Comparison of ENCODE assay signal across 9 cellular contexts in genomic region chr3:158794936-158795518, GRCh38. TPM values are rescaled to one million over a fixed set of nuclear protein-coding genes. Genes with fewer than 3 reads are reported as not detected.
A peak's percentile ranks its signal among the peaks of the same experiment; 100 is the strongest.
DNase-seq lines count a peak whose midpoint lies in the region; ATAC-seq and TF ChIP-seq lines count a peak whose summit lies in the region.
"Had no signal": no experiment of that assay in that cellular context is flagged by ENCODE, and none has a peak within 500 bp of the region (broad histone marks: within the 10 kb centered on the region; RNA-seq: fewer than 3 reads in every experiment).

No MANE protein-coding gene starts in this region.

- 76 to 83% methylated on average over 5 of the region's 5 CpGs for WGBS in body of pancreas, 2 donors
- 73% methylated on average over 5 of the region's 5 CpGs for WGBS in mesenchymal stem cell

- no peaks in the 10 kb centered on the region for H3K9me3 Mint-ChIP-seq in activated T-helper 1 cell treated with anti-CD3 and anti-CD28 coated beads, Interleukin-12 subunit alpha, Interleukin-12 subunit beta, Interleukin-2, Interleukin-4 antibody, amounts not matched to agents 30 ng/mL and 10 ng/mL and 1 ng/mL, durations not matched to agents 14 hours and 24 hours and 36 hours
- H3K9me3 Mint-ChIP-seq: CD4-positive, CD25-positive, alpha-beta regulatory T cell had no signal

- no peak overlapping the region for H2AK5ac ChIP-seq in mesenchymal stem cell (ENCODE audit: low read length, severe bottlenecking)

- H3K4me3 ChIP-seq in body of pancreas (no peak overlapping the region), mesenchymal stem cell (ENCODE audit: insufficient read depth in 1 of 2, low read depth in 1 of 2, low read length in 2 of 2) (no peak overlapping the region)

- DNase-seq in NCI-H2227 (lab: John Stamatoyannopoulos, UW; ENCODE audit: unreplicated experiment) (peak; percentile 29), NCI-H2227 treated with DMSO at 0.1 percent for 48 hours (lab: John Stamatoyannopoulos, UW) (no peak), NCI-H2081 treated with DMSO at 0.1 percent for 48 hours (lab: John Stamatoyannopoulos, UW) (peak; percentile 1), body of pancreas (no peak), mesenchymal stem cell (peak; percentile 52)
- DNase-seq in activated T-helper 1 cell treated with anti-CD3 and anti-CD28 coated beads, Interleukin-12 subunit alpha, Interleukin-12 subunit beta, Interleukin-2, Interleukin-4 antibody, amounts not matched to agents 30 ng/mL and 10 ng/mL and 1 ng/mL, durations not matched to agents 14 hours and 24 hours and 36 hours (ENCODE audit: low spot score) = no peak

- no peak overlapping the region for H3K14ac ChIP-seq in mesenchymal stem cell (ENCODE audit: low read length in 2 of 2)

- no peak overlapping the region for H3K4me2 ChIP-seq in mesenchymal stem cell (ENCODE audit: low read length, poor library complexity, severe bottlenecking)

- no peak overlapping the region for H2BK12ac ChIP-seq in mesenchymal stem cell (ENCODE audit: low read length in 2 of 2)

- no peak overlapping the region for H3K4me3 Mint-ChIP-seq in activated T-helper 1 cell treated with anti-CD3 and anti-CD28 coated beads, Interleukin-12 subunit alpha, Interleukin-12 subunit beta, Interleukin-2, Interleukin-4 antibody, amounts not matched to agents 30 ng/mL and 10 ng/mL and 1 ng/mL, durations not matched to agents 14 hours and 24 hours and 36 hours

- H2BK120ac ChIP-seq in mesenchymal stem cell (ENCODE audit: low read depth, low read length) = no peak overlapping the region

- peaks cover 5% of the 10 kb centered on the region for H3K4me1 Mint-ChIP-seq in activated T-helper 1 cell treated with anti-CD3 and anti-CD28 coated beads, Interleukin-12 subunit alpha, Interleukin-12 subunit beta, Interleukin-2, Interleukin-4 antibody, amounts not matched to agents 30 ng/mL and 10 ng/mL and 1 ng/mL, durations not matched to agents 14 hours and 24 hours and 36 hours (ENCODE audit: low read depth)

- no peaks in the 10 kb centered on the region for H3K79me1 ChIP-seq in mesenchymal stem cell (replicated peaks; ENCODE audit: low read length, poor library complexity, severe bottlenecking)

- H2BK5ac ChIP-seq in mesenchymal stem cell (ENCODE audit: low read depth, low read length, poor library complexity, severe bottlenecking) = no peak overlapping the region

- H3K27me3 ChIP-seq in body of pancreas (no peaks in the 10 kb centered on the region), mesenchymal stem cell (ENCODE audit: control insufficient read depth in 1 of 2, insufficient read depth in 1 of 2, low read length in 2 of 2) (no peaks in the 10 kb centered on the region)

- H2AFZ ChIP-seq in mesenchymal stem cell (ENCODE audit: low read depth, low read length) = no peak overlapping the region

- H3K27ac ChIP-seq in body of pancreas (no peak overlapping the region), mesenchymal stem cell (ENCODE audit: low read length, poor library complexity, severe bottlenecking) (no peak overlapping the region)

- H3K4ac ChIP-seq in mesenchymal stem cell (ENCODE audit: low read depth in 1 of 2, low read length in 2 of 2) = no peak overlapping the region

- no peak overlapping the region for H3K27ac Mint-ChIP-seq in activated T-helper 1 cell treated with anti-CD3 and anti-CD28 coated beads, Interleukin-12 subunit alpha, Interleukin-12 subunit beta, Interleukin-2, Interleukin-4 antibody, amounts not matched to agents 30 ng/mL and 10 ng/mL and 1 ng/mL, durations not matched to agents 14 hours and 24 hours and 36 hours

- no peak overlapping the region for H4K91ac ChIP-seq in mesenchymal stem cell (ENCODE audit: low read length)

- peak in 6 of 7 experiments; percentile 35 to 50 (median 48) for TF ChIP-seq CTCF in body of pancreas (IDR thresholded peaks at IDR 0.05)

- peaks cover 18% of the 10 kb centered on the region for H3K27me3 Mint-ChIP-seq in activated T-helper 1 cell treated with anti-CD3 and anti-CD28 coated beads, Interleukin-12 subunit alpha, Interleukin-12 subunit beta, Interleukin-2, Interleukin-4 antibody, amounts not matched to agents 30 ng/mL and 10 ng/mL and 1 ng/mL, durations not matched to agents 14 hours and 24 hours and 36 hours (ENCODE audit: insufficient read depth)

- H3K4me1 ChIP-seq in body of pancreas (no peaks in the 10 kb centered on the region), mesenchymal stem cell (ENCODE audit: control insufficient read depth, insufficient read depth, low read depth, low read length) (no peaks in the 10 kb centered on the region)

- H3K9me3 ChIP-seq in body of pancreas (no peaks in the 10 kb centered on the region), mesenchymal stem cell (ENCODE audit: control insufficient read depth, low read length) (no peaks in the 10 kb centered on the region)

- H4K8ac ChIP-seq in mesenchymal stem cell (ENCODE audit: low read length) = no peak overlapping the region

- H3K23ac ChIP-seq in mesenchymal stem cell (ENCODE audit: low read length in 2 of 2) = no peak overlapping the region

- H2BK15ac ChIP-seq in mesenchymal stem cell (ENCODE audit: low read depth, poor library complexity, severe bottlenecking) = no peak overlapping the region

- intact Hi-C loops in body of pancreas (cut with DNase I) = no loop called here
- intact Hi-C loops in activated T-helper 1 cell treated with anti-CD3 and anti-CD28 coated beads, Interleukin-12 subunit alpha, Interleukin-12 subunit beta, Interleukin-2, Interleukin-4 antibody, amounts not matched to agents 30 ng/mL and 10 ng/mL and 1 ng/mL, durations not matched to agents 14 hours and 24 hours and 36 hours (cut with micrococcal nuclease) = loop anchor here (1.0 to 5.0 kb wide), 3 partner anchors 153 to 1188 kb away; partner anchors contain the start of gene GFM1

- no peaks in the 10 kb centered on the region for H3K36me3 ChIP-seq in body of pancreas (replicated peaks in 1 of 2; ENCODE audit: insufficient read depth in 1 of 2, low read depth in 2 of 2)
- no peaks in the 10 kb centered on the region for H3K36me3 ChIP-seq in mesenchymal stem cell (ENCODE audit: control insufficient read depth in 1 of 2, insufficient read depth in 2 of 2, low read depth in 1 of 2, low read length in 2 of 2)

- H3K18ac ChIP-seq in mesenchymal stem cell (ENCODE audit: low read depth in 1 of 2, low read length in 2 of 2) = no peak overlapping the region

- no peak for TF ChIP-seq POLR2A in body of pancreas (IDR thresholded peaks at IDR 0.05)

- no peaks in the 10 kb centered on the region for H3K36me3 Mint-ChIP-seq in activated T-helper 1 cell treated with anti-CD3 and anti-CD28 coated beads, Interleukin-12 subunit alpha, Interleukin-12 subunit beta, Interleukin-2, Interleukin-4 antibody, amounts not matched to agents 30 ng/mL and 10 ng/mL and 1 ng/mL, durations not matched to agents 14 hours and 24 hours and 36 hours (ENCODE audit: low read depth)
- H3K36me3 Mint-ChIP-seq: CD4-positive, CD25-positive, alpha-beta regulatory T cell had no signal

- ATAC-seq in HG02588 (IDR thresholded peaks at IDR 0.05; ENCODE audit: unreplicated experiment) (peak; percentile 52), body of pancreas (peak; percentile 52), HG03095 (IDR thresholded peaks at IDR 0.05; ENCODE audit: unreplicated experiment) (no peak)

- no peak overlapping the region for H3K9ac ChIP-seq in mesenchymal stem cell (ENCODE audit: low read length)

RNA-seq across cellular contexts. Expression of gene MFSD1, which starts 6.8 kb away (rescaled TPM):
- 10 to 100 TPM; 33.3 to 54.2 TPM for total RNA-seq in body of pancreas
- 54.1 TPM for polyA plus RNA-seq in mesenchymal stem cell (2013, experiment 1 of 2)
- 57.1 TPM for polyA plus RNA-seq in mesenchymal stem cell (2013, experiment 2 of 2)
- total RNA-seq in activated T-helper 1 cell treated with anti-CD3 and anti-CD28 coated beads, Interleukin-12 subunit alpha, Interleukin-12 subunit beta, Interleukin-2, Interleukin-4 antibody, amounts not matched to agents 30 ng/mL and 10 ng/mL and 1 ng/mL, durations not matched to agents 14 hours and 24 hours and 36 hours = 21.2 and 26.0 TPM in 2 replicates

Comparison
In these comparisons a context has a peak if more than half of its experiments do, and no peak if none do; other contexts are left out.
1. DNase-seq: peak in NCI-H2227 (single experiment), NCI-H2081 treated with DMSO at 0.1 percent for 48 hours (single experiment) and mesenchymal stem cell (single experiment); none in NCI-H2227 treated with DMSO at 0.1 percent for 48 hours (single experiment), body of pancreas (0 of 4) and activated T-helper 1 cell treated with anti-CD3 and anti-CD28 coated beads, Interleukin-12 subunit alpha, Interleukin-12 subunit beta, Interleukin-2, Interleukin-4 antibody, amounts not matched to agents 30 ng/mL and 10 ng/mL and 1 ng/mL, durations not matched to agents 14 hours and 24 hours and 36 hours (single experiment).